14 cellular contexts compared by ENCODE assay signal in genomic region chr6:170286934-170287265, GRCh38. TPM values are rescaled to one million over a fixed set of nuclear protein-coding genes. Genes with fewer than 3 reads are reported as not detected.
A peak's percentile ranks its signal among the peaks of the same experiment; 100 is the strongest.
DNase-seq lines count a peak whose midpoint lies in the region; ATAC-seq and TF ChIP-seq lines count a peak whose summit lies in the region.
"Had no signal": no experiment of that assay in that cellular context is flagged by ENCODE, and none has a peak within 500 bp of the region (broad histone marks: within the 10 kb centered on the region; RNA-seq: fewer than 3 reads in every experiment).

No MANE protein-coding gene starts in this region.

- intact Hi-C loops in thyroid gland (cut with DNase I): no loop called here
- intact Hi-C loops in lower leg skin (cut with DNase I; ENCODE audit: low total_unique reads): loop anchor here (10.0 kb wide), 1 partner anchor 452 kb away; no protein-coding TSS in a partner anchor

- H3K4me1 ChIP-seq in thyroid gland: peaks cover 16 to 33% of the 10 kb centered on the region in 2 donors

- TF ChIP-seq CTCF in glutamatergic neuron (IDR thresholded peaks at IDR 0.05; ENCODE audit: partially characterized antibody, unreplicated experiment): no peak
- no peak for TF ChIP-seq CTCF in nephron progenitor cell (IDR thresholded peaks at IDR 0.05)
- TF ChIP-seq CTCF in thyroid gland (IDR thresholded peaks at IDR 0.05): no peak
- no peak for TF ChIP-seq CTCF in lower leg skin (IDR thresholded peaks at IDR 0.05)

- H3K27ac ChIP-seq in SK-N-MC: no peak overlapping the region
- peak overlapping the region in 2 of 3 donors; percentile 33 to 36 for H3K27ac ChIP-seq in thyroid gland
- H3K27ac ChIP-seq: sigmoid colon had no signal

- H3K27ac Mint-ChIP-seq in glutamatergic neuron (ENCODE audit: unreplicated experiment): peak overlapping the region; percentile 20
- no peak overlapping the region for H3K27ac Mint-ChIP-seq in nephron progenitor cell
- H3K27ac Mint-ChIP-seq in stimulated activated memory B cell treated with anti-CD40 and anti-IgM and Interleukin-4, amounts not matched to agents 10 μg/mL and 1 μg/mL and 100 μg/mL, for 72 hours: no peak overlapping the region
- H3K27ac Mint-ChIP-seq: activated CD4-positive, alpha-beta memory T cell treated with anti-CD3 and anti-CD28 coated beads for 36 hours; activated T-helper 2 cell treated with anti-CD3 and anti-CD28 coated beads, Interferon-gamma antibody, Interleukin-2, Interleukin-4, amounts not matched to agents 10 μg/mL and 5 μg/mL and 100 μg/mL, durations not matched to agents 14 hours and 24 hours and 36 hours; naive B cell had no signal

- H3K4me3 ChIP-seq in SK-N-MC: 0 out of 2 replicates have a peak overlapping the region, but pooled peaks have one; percentile 4
- H3K4me3 ChIP-seq in thyroid gland (replicated peaks in 1 of 3): no peak overlapping the region
- H3K4me3 ChIP-seq in lower leg skin (ENCODE audit: low read depth, poor library complexity, severe bottlenecking): no peak overlapping the region
- H3K4me3 ChIP-seq: sigmoid colon had no signal

- no peak for TF ChIP-seq POLR2A in thyroid gland (IDR thresholded peaks at IDR 0.05)
- no peak for TF ChIP-seq POLR2A in lower leg skin (IDR thresholded peaks at IDR 0.05)

- no peak for DNase-seq in SK-N-MC (ENCODE audit: low read depth, low spot score)
- no peak for DNase-seq in glutamatergic neuron
- no peak for DNase-seq in nephron progenitor cell
- DNase-seq in thyroid gland: no peak
- no peak for DNase-seq in activated CD4-positive, alpha-beta T cell treated with anti-CD3 and anti-CD28 coated beads, Interleukin-2, amount 50 U/mL, for 4 hours
- DNase-seq in lower leg skin (ENCODE audit: low spot score in 2 of 2): no peak
- DNase-seq: activated CD4-positive, alpha-beta memory T cell treated with anti-CD3 and anti-CD28 coated beads for 36 hours; naive B cell; stimulated activated naive CD8-positive, alpha-beta T cell treated with anti-CD3 and anti-CD28 coated beads, Interleukin-15, Interleukin-2, amounts not matched to agents 100 U/mL and 50 U/mL, for 24 hours; T1000 had no signal

- H3K4me1 Mint-ChIP-seq in glutamatergic neuron (ENCODE audit: low read depth, unreplicated experiment) (peaks cover 30% of the 10 kb centered on the region), nephron progenitor cell (peaks cover 48% of the 10 kb centered on the region)
- H3K4me1 Mint-ChIP-seq in stimulated activated memory B cell treated with anti-CD40 and anti-IgM and Interleukin-4, amounts not matched to agents 10 μg/mL and 1 μg/mL and 100 μg/mL, for 72 hours: peaks cover 25% of the 10 kb centered on the region

- H3K9me3 Mint-ChIP-seq in glutamatergic neuron (ENCODE audit: unreplicated experiment): peaks cover 17% of the 10 kb centered on the region
- H3K9me3 Mint-ChIP-seq in nephron progenitor cell: no peaks in the 10 kb centered on the region
- H3K9me3 Mint-ChIP-seq in stimulated activated memory B cell treated with anti-CD40 and anti-IgM and Interleukin-4, amounts not matched to agents 10 μg/mL and 1 μg/mL and 100 μg/mL, for 72 hours: no peaks in the 10 kb centered on the region
- H3K9me3 Mint-ChIP-seq: activated CD4-positive, alpha-beta memory T cell treated with anti-CD3 and anti-CD28 coated beads for 36 hours; activated T-helper 2 cell treated with anti-CD3 and anti-CD28 coated beads, Interferon-gamma antibody, Interleukin-2, Interleukin-4, amounts not matched to agents 10 μg/mL and 5 μg/mL and 100 μg/mL, durations not matched to agents 14 hours and 24 hours and 36 hours; IgD-negative memory B cell had no signal

- H3K9me3 ChIP-seq in SK-N-MC (ENCODE audit: low read depth, low read length) (no peaks in the 10 kb centered on the region), thyroid gland (no peaks in the 10 kb centered on the region)
- H3K9me3 ChIP-seq: sigmoid colon had no signal

- H3K36me3 Mint-ChIP-seq in glutamatergic neuron (ENCODE audit: unreplicated experiment): peaks cover 6% of the 10 kb centered on the region
- peaks cover 45% of the 10 kb centered on the region for H3K36me3 Mint-ChIP-seq in nephron progenitor cell (ENCODE audit: low read depth)
- H3K36me3 Mint-ChIP-seq in stimulated activated memory B cell treated with anti-CD40 and anti-IgM and Interleukin-4, amounts not matched to agents 10 μg/mL and 1 μg/mL and 100 μg/mL, for 72 hours: no peaks in the 10 kb centered on the region
- H3K36me3 Mint-ChIP-seq: activated CD4-positive, alpha-beta memory T cell treated with anti-CD3 and anti-CD28 coated beads for 36 hours; IgD-negative memory B cell; naive B cell had no signal

- WGBS in thyroid gland, 2 donors: 56 to 60% methylated on average over 2 of the region's 2 CpGs
- 35 to 47% methylated on average over 2 of the region's 2 CpGs for WGBS in lower leg skin, 2 donors

- H3K27me3 ChIP-seq in thyroid gland: peaks cover 8% of the 10 kb centered on the region

- H3K4me3 Mint-ChIP-seq in glutamatergic neuron (ENCODE audit: unreplicated experiment): peak overlapping the region; percentile 66
- peak overlapping the region; percentile 90 for H3K4me3 Mint-ChIP-seq in nephron progenitor cell
- no peak overlapping the region for H3K4me3 Mint-ChIP-seq in stimulated activated memory B cell treated with anti-CD40 and anti-IgM and Interleukin-4, amounts not matched to agents 10 μg/mL and 1 μg/mL and 100 μg/mL, for 72 hours
- H3K4me3 Mint-ChIP-seq: activated CD4-positive, alpha-beta memory T cell treated with anti-CD3 and anti-CD28 coated beads for 36 hours had no signal

- H3K36me3 ChIP-seq in SK-N-MC (ENCODE audit: insufficient read depth, low read length): no peaks in the 10 kb centered on the region
- H3K36me3 ChIP-seq in thyroid gland: peaks cover 5 to 10% of the 10 kb centered on the region in 2 donors

- H3K27me3 Mint-ChIP-seq in glutamatergic neuron (ENCODE audit: unreplicated experiment): peaks cover 19% of the 10 kb centered on the region
- peaks cover 28% of the 10 kb centered on the region for H3K27me3 Mint-ChIP-seq in nephron progenitor cell (ENCODE audit: low read depth, poor library complexity)
- H3K27me3 Mint-ChIP-seq in stimulated activated memory B cell treated with anti-CD40 and anti-IgM and Interleukin-4, amounts not matched to agents 10 μg/mL and 1 μg/mL and 100 μg/mL, for 72 hours: peaks cover 57% of the 10 kb centered on the region

- no peak overlapping the region for H3K9ac ChIP-seq in SK-N-MC (ENCODE audit: insufficient read length)

- no peak for ATAC-seq in stimulated activated memory B cell treated with anti-CD40 and anti-IgM and Interleukin-4, amounts not matched to agents 10 μg/mL and 1 μg/mL and 100 μg/mL, for 72 hours
- ATAC-seq: stimulated activated naive CD8-positive, alpha-beta T cell treated with anti-CD3 and anti-CD28 coated beads, Interleukin-15, Interleukin-2, amounts not matched to agents 100 U/mL and 50 U/mL, for 24 hours had no signal

RNA-seq across cellular contexts. Expression of gene DLL1, which starts 4.0 kb away (rescaled TPM):
- total RNA-seq in glutamatergic neuron (ENCODE audit: unreplicated experiment) (34.3 TPM), thyroid gland (10 to 100 TPM in 3 of 4 donors, 1 to 10 TPM in 1; 6.6 to 14.9 (median 11.5) TPM), lower leg skin (10 to 100 TPM; 40.6 to 53.7 (median 47.5) TPM)
- total RNA-seq: activated T-helper 2 cell treated with anti-CD3 and anti-CD28 coated beads, Interferon-gamma antibody, Interleukin-2, Interleukin-4, amounts not matched to agents 10 μg/mL and 5 μg/mL and 100 μg/mL, durations not matched to agents 14 hours and 24 hours and 36 hours had no signal

RNA-seq across cellular contexts. Expression of gene FAM120B, which starts 19.7 kb away (rescaled TPM):
- total RNA-seq in glutamatergic neuron (ENCODE audit: unreplicated experiment) (48.3 TPM), thyroid gland (10 to 100 TPM; 26.9 to 38.4 (median 27.7) TPM), lower leg skin (10 to 100 TPM; 21.8 to 25.7 (median 22.7) TPM)
